In genomic region chr10:102648269-102648888, GRCh38 we compare ENCODE assay signal across 9 cellular contexts. TPM values are rescaled to one million over a fixed set of nuclear protein-coding genes. Genes with fewer than 3 reads are reported as not detected.
DNase-seq lines count a peak whose midpoint lies in the region; ATAC-seq, FAIRE-seq and TF ChIP-seq lines count a peak whose summit lies in the region.
"Had no signal": no experiment of that assay in that cellular context is flagged by ENCODE, and none has a peak within 500 bp of the region (broad histone marks: within the 10 kb centered on the region; RNA-seq: fewer than 3 reads in every experiment).

No MANE protein-coding gene starts in this region.

- peaks cover 80 to 87% of the 10 kb centered on the region in 2 donors for H3K4me1 Mint-ChIP-seq in natural killer cell

- H3K36me3 ChIP-seq in ACC112 (ENCODE audit: insufficient read depth, low read length): 0 out of 2 replicates have a peak, but pooled peaks cover 3% of the 10 kb centered on the region
- H3K36me3 ChIP-seq in Karpas-422 (ENCODE audit: insufficient read depth, low read length): peaks cover 10% of the 10 kb centered on the region

- FAIRE-seq in D721Med (lab: Jason Lieb, UNC): no peak

- H3K4me3 Mint-ChIP-seq in natural killer cell: peak overlapping the region; percentile 99

- H4K20me1 ChIP-seq in Karpas-422 (ENCODE audit: insufficient read depth, low read depth, low read length): peaks cover 48% of the 10 kb centered on the region

- TF ChIP-seq CTCF in coronary artery (IDR thresholded peaks at IDR 0.05) (no peak), natural killer cell (IDR thresholded peaks at IDR 0.05) (no peak), D721Med (IDR thresholded peaks at IDR 0.05; ENCODE audit: insufficient read depth, missing control alignments) (no peak)

- H3K27me3 ChIP-seq in ACC112 (ENCODE audit: insufficient read depth, low read length) (no peaks in the 10 kb centered on the region), Karpas-422 (ENCODE audit: low read length) (no peaks in the 10 kb centered on the region)

- peak overlapping the region; percentile 94 for H3K9ac ChIP-seq in Karpas-422 (ENCODE audit: low read length)

- H3K27me3 Mint-ChIP-seq in natural killer cell (ENCODE audit: low read depth in 2 of 2): no peaks in the 10 kb centered on the region

- intact Hi-C loops in natural killer cell (cut with micrococcal nuclease): loop anchor here (5.0 to 10.0 kb wide), 4 partner anchors 254 to 716 kb away; partner anchors contain the start of genes CNNM2, GBF1, NFKB2 and PITX3

- H3K9me2 ChIP-seq in Karpas-422 (replicated peaks; ENCODE audit: insufficient read depth, low read length): no peaks in the 10 kb centered on the region

- peak overlapping the region; percentile 90 for H3K4me2 ChIP-seq in Karpas-422 (ENCODE audit: low read depth, low read length, poor library complexity, severe bottlenecking)

- H3K36me3 Mint-ChIP-seq in natural killer cell: no peaks in the 10 kb centered on the region

- H2AFZ ChIP-seq in ACC112 (ENCODE audit: low read length, unreplicated experiment) (no peak overlapping the region), Karpas-422 (ENCODE audit: low read length) (no peak overlapping the region)

- H3K9me3 Mint-ChIP-seq in natural killer cell: no peaks in the 10 kb centered on the region

- peak overlapping the region; percentile 88 for H3K4me3 ChIP-seq in ACC112 (ENCODE audit: low read depth, low read length)
- H3K4me3 ChIP-seq in Karpas-422 (ENCODE audit: low read length): peak overlapping the region; percentile 84
- H3K4me3 ChIP-seq in coronary artery: peak overlapping the region; percentile 77

- ATAC-seq in natural killer cell: no peak

- DNase-seq in Karpas-422: peak; percentile 48
- no peak for DNase-seq in coronary artery (ENCODE audit: low spot score)
- no peak for DNase-seq in natural killer cell
- no peak for DNase-seq in T-helper 9 cell
- no peak for DNase-seq in SW 1271 (lab: John Stamatoyannopoulos, UW)
- DNase-seq in D721Med (ENCODE audit: insufficient read length, low spot score): no peak
- DNase-seq in amniotic stem cell (lab: John Stamatoyannopoulos, UW): no peak
- DNase-seq: NCI-H2107 had no signal

- no peak overlapping the region for H3K27ac ChIP-seq in ACC112 (ENCODE audit: low read depth, low read length)
- peak overlapping the region; percentile 98 for H3K27ac ChIP-seq in Karpas-422 (ENCODE audit: low read length)
- H3K27ac ChIP-seq in coronary artery: peak overlapping the region; percentile 93 to 100

- H3K4me1 ChIP-seq in ACC112 (ENCODE audit: control insufficient read depth, insufficient read depth, low read length, unreplicated experiment) (peaks cover 30% of the 10 kb centered on the region), Karpas-422 (ENCODE audit: low read length) (peaks cover 82% of the 10 kb centered on the region)

- H3K27ac Mint-ChIP-seq in natural killer cell: peak overlapping the region; percentile 99

- H3K9me3 ChIP-seq in Karpas-422 (ENCODE audit: low read length): no peaks in the 10 kb centered on the region

- peaks cover 90% of the 10 kb centered on the region for H3K79me2 ChIP-seq in ACC112 (ENCODE audit: control insufficient read depth, insufficient read depth, low read length, unreplicated experiment)
- peaks cover 86% of the 10 kb centered on the region for H3K79me2 ChIP-seq in Karpas-422 (ENCODE audit: low read length)

RNA-seq across cellular contexts. Expression of gene TRIM8, which starts 4.1 kb away (rescaled TPM):
- total RNA-seq in Karpas-422 (2014; rRNA removed; shearing (Covaris generic); ENCODE audit: low replicate concordance): 94.4 and 111 TPM in 2 replicates
- total RNA-seq in natural killer cell: 10 to 100 TPM; 81.9 to 87.8 (median 86.2) TPM
